Comparison of ENCODE assay signal across 10 cellular contexts in genomic region chrX:37906357-37906756, GRCh38. TPM values are rescaled to one million over a fixed set of nuclear protein-coding genes. Genes with fewer than 3 reads are reported as not detected.
DNase-seq lines count a peak whose midpoint lies in the region; TF ChIP-seq lines count a peak whose summit lies in the region.
"Had no signal": no experiment of that assay in that cellular context is flagged by ENCODE, and none has a peak within 500 bp of the region (broad histone marks: within the 10 kb centered on the region; RNA-seq: fewer than 3 reads in every experiment).

No MANE protein-coding gene starts in this region.

- no peak overlapping the region for H4K91ac ChIP-seq in mesenchymal stem cell (ENCODE audit: low read length)

- H3K4ac ChIP-seq in mesenchymal stem cell (ENCODE audit: low read depth in 1 of 2, low read length in 2 of 2): no peak overlapping the region

- H3K36me3 ChIP-seq in HUES48 (ENCODE audit: control insufficient read depth, insufficient read depth, low read length): no peaks in the 10 kb centered on the region
- H3K36me3 ChIP-seq in mesenchymal stem cell (ENCODE audit: control insufficient read depth in 1 of 2, insufficient read depth in 2 of 2, low read depth in 1 of 2, low read length in 2 of 2): no peaks in the 10 kb centered on the region

- H3K27ac ChIP-seq in AG04450 (ENCODE audit: low read depth, low read length) (peak overlapping the region; percentile 31), HUES48 (ENCODE audit: low read depth, low read length) (peak overlapping the region; percentile 45), dorsolateral prefrontal cortex (no peak overlapping the region), mesenchymal stem cell (ENCODE audit: low read length, poor library complexity, severe bottlenecking) (peak overlapping the region; percentile 75), coronary artery (no peak overlapping the region)

- no peaks in the 10 kb centered on the region for H3K79me1 ChIP-seq in mesenchymal stem cell (replicated peaks; ENCODE audit: low read length, poor library complexity, severe bottlenecking)

- H2BK5ac ChIP-seq in mesenchymal stem cell (ENCODE audit: low read depth, low read length, poor library complexity, severe bottlenecking): no peak overlapping the region

- CTCF ChIA-PET in AG04450 (lab: Charles Lee): interaction anchor here (1.2 to 1.8 kb wide), 2 partner anchors 161 to 268 kb away, joined by 3 to 11 read pairs; no protein-coding TSS in a partner anchor

- no peak overlapping the region for H4K8ac ChIP-seq in mesenchymal stem cell (ENCODE audit: low read length)

- H3K4me2 ChIP-seq in mesenchymal stem cell (ENCODE audit: low read length, poor library complexity, severe bottlenecking): peak overlapping the region; percentile 58

- POLR2A ChIA-PET in AG04450 (lab: Yijun Ruan, JAX): no interaction called here

- peak overlapping the region; percentile 54 for H3K4me3 ChIP-seq in AG04450 (ENCODE audit: low read depth, low read length)
- peak overlapping the region; percentile 66 for H3K4me3 ChIP-seq in HUES48 (ENCODE audit: low read depth, low read length)
- peak overlapping the region in 38 of 59 donors; percentile 1 to 51 (median 36) for H3K4me3 ChIP-seq in dorsolateral prefrontal cortex
- H3K4me3 ChIP-seq in mesenchymal stem cell (ENCODE audit: insufficient read depth in 1 of 2, low read depth in 1 of 2, low read length in 2 of 2): peak overlapping the region in 1 of 2 experiments; percentile 72
- H3K4me3 ChIP-seq in coronary artery: no peak overlapping the region

- peaks cover 6% of the 10 kb centered on the region; the same call in 1 of the 2 replicates for H3K4me1 ChIP-seq in HUES48 (ENCODE audit: control insufficient read depth, insufficient read depth, low read length)
- H3K4me1 ChIP-seq in mesenchymal stem cell (ENCODE audit: control insufficient read depth, insufficient read depth, low read depth, low read length): peaks cover 5% of the 10 kb centered on the region

- H2BK15ac ChIP-seq in mesenchymal stem cell (ENCODE audit: low read depth, poor library complexity, severe bottlenecking): no peak overlapping the region

- intact Hi-C loops in dorsolateral prefrontal cortex (cut with DNase I): no loop called here
- intact Hi-C loops in posterior vena cava (cut with DNase I): no loop called here

- H3K18ac ChIP-seq in mesenchymal stem cell (ENCODE audit: low read depth in 1 of 2, low read length in 2 of 2): no peak overlapping the region

- no peak overlapping the region for H2AK5ac ChIP-seq in mesenchymal stem cell (ENCODE audit: low read length, severe bottlenecking)

- no peaks in the 10 kb centered on the region for H3K27me3 ChIP-seq in AG04450 (ENCODE audit: control insufficient read depth, insufficient read depth, low read length)
- peaks cover 21% of the 10 kb centered on the region for H3K27me3 ChIP-seq in HUES48 (ENCODE audit: control insufficient read depth, insufficient read depth, low read length)
- peaks cover 0 to 69% (median 38%) of the 10 kb centered on the region in 45 donors for H3K27me3 ChIP-seq in dorsolateral prefrontal cortex
- no peaks in the 10 kb centered on the region for H3K27me3 ChIP-seq in mesenchymal stem cell (ENCODE audit: control insufficient read depth in 1 of 2, insufficient read depth in 1 of 2, low read length in 2 of 2)

- no peak overlapping the region for H2AFZ ChIP-seq in mesenchymal stem cell (ENCODE audit: low read depth, low read length)

- H3K9ac ChIP-seq in HUES48 (ENCODE audit: low read depth, low read length): peak overlapping the region; percentile 30; the same call in 1 of the 2 replicates
- H3K9ac ChIP-seq in mesenchymal stem cell (ENCODE audit: low read length): peak overlapping the region; percentile 41

- H3K14ac ChIP-seq in mesenchymal stem cell (ENCODE audit: low read length in 2 of 2): no peak overlapping the region

- no peak overlapping the region for H2BK120ac ChIP-seq in mesenchymal stem cell (ENCODE audit: low read depth, low read length)

- no peak overlapping the region for H3K23ac ChIP-seq in mesenchymal stem cell (ENCODE audit: low read length in 2 of 2)

- no peaks in the 10 kb centered on the region for H3K9me3 ChIP-seq in AG04450 (ENCODE audit: control insufficient read depth, insufficient read depth, low read length)
- H3K9me3 ChIP-seq in HUES48 (ENCODE audit: control insufficient read depth, insufficient read depth, low read length): no peaks in the 10 kb centered on the region
- H3K9me3 ChIP-seq in mesenchymal stem cell (ENCODE audit: control insufficient read depth, low read length): no peaks in the 10 kb centered on the region

- no peak overlapping the region for H2BK12ac ChIP-seq in mesenchymal stem cell (ENCODE audit: low read length in 2 of 2)

- no peak for DNase-seq in AG04450 (ENCODE audit: low read depth, low spot score)
- DNase-seq in dorsolateral prefrontal cortex: no peak
- no peak for DNase-seq in mesenchymal stem cell
- no peak for DNase-seq in HPDE6-E6E7 (ENCODE audit: extremely low spot score)
- no peak for DNase-seq in posterior vena cava (ENCODE audit: low spot score)
- no peak for DNase-seq in coronary artery (ENCODE audit: low spot score)
- DNase-seq in NCI-H187 (lab: John Stamatoyannopoulos, UW): no peak
- DNase-seq: activated CD4-positive, CD25-positive, alpha-beta regulatory T cell; SHP77 treated with DMSO at 0.1 percent for 48 hours had no signal

- WGBS in mesenchymal stem cell: 39% methylated on average over 6 of the region's 11 CpGs

- TF ChIP-seq CTCF in AG04450 (IDR thresholded peaks at IDR 0.05; ENCODE audit: low read depth, low read length) (no peak), dorsolateral prefrontal cortex (IDR thresholded peaks at IDR 0.05 in 54 of 56, conservative IDR thresholded peaks at IDR 0.05 in 2 of 56; ENCODE audit: low read depth in 1 of 56, partially characterized antibody in 56 of 56) (no peak), coronary artery (IDR thresholded peaks at IDR 0.05) (no peak)

RNA-seq across cellular contexts. Expression of gene DYNLT3, which starts 59.0 kb away (rescaled TPM):
- 20.3 and 28.6 TPM in 2 replicates for polyA plus RNA-seq in AG04450 (2011; rRNA removed)
- polyA minus RNA-seq in AG04450 (2011; rRNA and poly(A)+ RNA removed): 9.8 and 17.5 TPM in 2 replicates
- total RNA-seq in dorsolateral prefrontal cortex: 10 to 100 TPM; 21.8 to 86.9 (median 58.5) TPM
- polyA plus RNA-seq in mesenchymal stem cell (2013, experiment 1 of 2): 24.0 TPM
- polyA plus RNA-seq in mesenchymal stem cell (2013, experiment 2 of 2): 25.5 TPM
- total RNA-seq in posterior vena cava: 10 to 100 TPM; 53.4 to 82.7 TPM

Comparison
In these comparisons a context has a peak if more than half of its experiments do, and no peak if none do; other contexts are left out.
1. H3K27ac ChIP-seq: peak in AG04450 (single experiment), HUES48 (single experiment) and mesenchymal stem cell (single experiment); none in dorsolateral prefrontal cortex (0 of 59) and coronary artery (0 of 2).